ENCODE assay signal across 8 cellular contexts in the genomic region with DNA sequence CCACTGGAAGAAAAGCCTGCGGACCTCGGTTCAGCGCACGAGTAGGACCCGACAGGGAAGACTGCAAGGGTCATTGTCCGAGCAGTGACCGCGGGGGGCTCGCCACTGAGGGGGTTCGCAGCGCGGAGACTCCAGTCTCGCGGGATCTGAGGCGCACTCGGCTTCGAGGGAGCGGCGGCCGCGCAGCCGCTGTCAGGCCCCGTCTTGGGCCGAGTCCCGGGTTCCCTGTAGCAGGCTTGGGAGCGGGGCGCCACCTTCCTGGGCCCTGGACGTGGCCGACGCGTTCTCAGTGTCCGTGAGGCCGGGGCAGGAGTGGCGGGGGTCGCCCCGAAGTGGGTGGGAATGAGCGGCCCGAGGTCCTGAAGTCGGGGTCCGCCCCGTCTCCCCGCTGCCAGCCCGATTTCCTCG. TPM values are rescaled to one million over a fixed set of nuclear protein-coding genes. Genes with fewer than 3 reads are reported as not detected.
DNase-seq lines count a peak whose midpoint lies in the region; ATAC-seq, FAIRE-seq and TF ChIP-seq lines count a peak whose summit lies in the region.

No MANE protein-coding gene starts in this region.

- peak overlapping the region; percentile 47 for H3K4me3 ChIP-seq in effector memory CD4-positive, alpha-beta T cell (ENCODE audit: insufficient read depth, low read depth, low read length, poor library complexity, severe bottlenecking)

- CTCF ChIA-PET in Calu3 (lab: Charles Lee), result interaction anchor here (0.6 to 1.0 kb wide), 2 partner anchors 17 to 30 kb away, joined by 5 to 9 read pairs; no protein-coding TSS in a partner anchor

- H3K27me3 Mint-ChIP-seq in Calu3 (ENCODE audit: unreplicated experiment) (no peaks in the 10 kb centered on the region), nephron progenitor cell (ENCODE audit: low read depth, poor library complexity) (peaks cover 3% of the 10 kb centered on the region)

- H3K36me3 Mint-ChIP-seq in Calu3 (ENCODE audit: insufficient read depth, unreplicated experiment) (peaks cover 77% of the 10 kb centered on the region), nephron progenitor cell (ENCODE audit: low read depth) (peaks cover 38% of the 10 kb centered on the region)

- peaks cover 56% of the 10 kb centered on the region for H3K4me1 ChIP-seq in effector memory CD4-positive, alpha-beta T cell (ENCODE audit: control insufficient read depth, insufficient read depth, low read length, poor library complexity, severe bottlenecking)

- H3K4me3 Mint-ChIP-seq in Calu3 (ENCODE audit: low read depth, unreplicated experiment) (peak overlapping the region; percentile 73), nephron progenitor cell (peak overlapping the region; percentile 72)

- no peak for TF ChIP-seq CTCF in Calu3 (IDR thresholded peaks at IDR 0.05; ENCODE audit: unreplicated experiment)
- no peak for TF ChIP-seq CTCF in nephron progenitor cell (IDR thresholded peaks at IDR 0.05)

- H3K27me3 ChIP-seq in effector memory CD4-positive, alpha-beta T cell (replicated peaks; ENCODE audit: control insufficient read depth, insufficient read depth, low read length, poor library complexity, severe bottlenecking), result no peaks in the 10 kb centered on the region

- ATAC-seq in GM19463 (IDR thresholded peaks at IDR 0.05; ENCODE audit: unreplicated experiment), result no peak

- no peak for FAIRE-seq in HTR-8/SVneo (lab: Jason Lieb, UNC)

- BruUV-seq in Calu3 (replicated peaks; lab: Mats Ljungman, UMichigan), result no TSS peak

- H3K27ac Mint-ChIP-seq in Calu3 (ENCODE audit: unreplicated experiment), result peak overlapping the region; percentile 52
- H3K27ac Mint-ChIP-seq in nephron progenitor cell, result peak overlapping the region; percentile 94

- peaks cover 69% of the 10 kb centered on the region for H3K36me3 ChIP-seq in effector memory CD4-positive, alpha-beta T cell (ENCODE audit: control insufficient read depth, insufficient read depth, low read length)

- DNase-seq in Calu3 (no peak), NCI-H1105 (lab: John Stamatoyannopoulos, UW) (peak; percentile 60), nephron progenitor cell (no peak), HTR-8/SVneo (ENCODE audit: insufficient read length, low spot score) (no peak), dedifferentiated amniotic fluid mesenchymal stem cell (ENCODE audit: extremely low spot score) (no peak)
- DNase-seq in effector memory CD4-positive, alpha-beta T cell, result no peak
- no peak for DNase-seq in stimulated activated CD4-positive, alpha-beta T cell treated with anti-CD3 and anti-CD28 coated beads, Interleukin-12 subunit alpha, Interleukin-12 subunit beta, amount 100 ng/mL, for 4 hours

- H3K4me1 Mint-ChIP-seq in Calu3 (ENCODE audit: low read depth, unreplicated experiment) (peaks cover 17% of the 10 kb centered on the region), nephron progenitor cell (peaks cover 56% of the 10 kb centered on the region)

- H3K27ac ChIP-seq in effector memory CD4-positive, alpha-beta T cell (ENCODE audit: insufficient read depth, low read length, poor library complexity, severe bottlenecking), result peak overlapping the region; percentile 86

- H3K9me3 ChIP-seq in effector memory CD4-positive, alpha-beta T cell (ENCODE audit: control insufficient read depth, low read length), result no peaks in the 10 kb centered on the region

- intact Hi-C loops in Calu3 (cut with micrococcal nuclease; ENCODE audit: unreplicated experiment), result no loop called here

- H3K9me3 Mint-ChIP-seq in Calu3 (ENCODE audit: low read depth, unreplicated experiment), result no peaks in the 10 kb centered on the region
- no peaks in the 10 kb centered on the region for H3K9me3 Mint-ChIP-seq in nephron progenitor cell

RNA-seq across cellular contexts. Expression of a gene that starts 0.5 kb away (rescaled TPM):
- 32.9 and 34.4 TPM in 2 replicates for total RNA-seq in Calu3 (2022)

RNA-seq across cellular contexts. Expression of a gene that starts 5.7 kb away (rescaled TPM):
- 102 and 112 TPM in 2 replicates for total RNA-seq in Calu3 (2022)

RNA-seq across cellular contexts. Expression of a gene that starts 10.8 kb away (rescaled TPM):
- total RNA-seq in Calu3 (2022), result 0.90 and 0.95 TPM in 2 replicates

RNA-seq across cellular contexts. Expression of a gene that starts 26.5 kb away (rescaled TPM):
- 61.8 and 72.4 TPM in 2 replicates for total RNA-seq in Calu3 (2022)

RNA-seq across cellular contexts. Expression of a gene that starts 33.3 kb away (rescaled TPM):
- 86.6 and 91.8 TPM in 2 replicates for total RNA-seq in Calu3 (2022)
